8 cellular contexts compared by ENCODE assay signal in genomic region chr14:22084393-22085281, GRCh38.
DNase-seq lines count a peak whose midpoint lies in the region; ATAC-seq lines count a peak whose summit lies in the region.

No MANE protein-coding gene starts in this region.

- H3K18ac ChIP-seq in mesenchymal stem cell (ENCODE audit: low read depth in 1 of 2, low read length in 2 of 2): no peak overlapping the region

- H3K14ac ChIP-seq in mesenchymal stem cell (ENCODE audit: low read length in 2 of 2): no peak overlapping the region

- peak; percentile 67 for DNase-seq in NCI-H82 (lab: John Stamatoyannopoulos, UW)
- DNase-seq in NCI-H82 treated with DMSO at 0.1 percent for 48 hours (lab: John Stamatoyannopoulos, UW; ENCODE audit: unreplicated experiment): no peak
- peak; percentile 52 for DNase-seq in OCI-M2 (lab: John Stamatoyannopoulos, UW; ENCODE audit: unreplicated experiment)
- peak; percentile 9 for DNase-seq in cerebellum (ENCODE audit: low spot score)
- peak; percentile 64 for DNase-seq in mesenchymal stem cell

- H3K4me2 ChIP-seq in mesenchymal stem cell (ENCODE audit: low read length, poor library complexity, severe bottlenecking): no peak overlapping the region

- no peak overlapping the region for H3K23ac ChIP-seq in mesenchymal stem cell (ENCODE audit: low read length in 2 of 2)

- H4K8ac ChIP-seq in mesenchymal stem cell (ENCODE audit: low read length): no peak overlapping the region

- no peak overlapping the region for H2BK5ac ChIP-seq in mesenchymal stem cell (ENCODE audit: low read depth, low read length, poor library complexity, severe bottlenecking)

- H3K4me1 ChIP-seq in mesenchymal stem cell (ENCODE audit: control insufficient read depth, insufficient read depth, low read depth, low read length): no peaks in the 10 kb centered on the region

- H3K27me3 ChIP-seq in mesenchymal stem cell (ENCODE audit: control insufficient read depth in 1 of 2, insufficient read depth in 1 of 2, low read length in 2 of 2): no peaks in the 10 kb centered on the region

- H2AFZ ChIP-seq in mesenchymal stem cell (ENCODE audit: low read depth, low read length): no peak overlapping the region

- H3K9ac ChIP-seq in mesenchymal stem cell (ENCODE audit: low read length): no peak overlapping the region

- ATAC-seq in HG02885 (IDR thresholded peaks at IDR 0.05; ENCODE audit: poor library complexity, unreplicated experiment) (peak; percentile 64), GM18870 (IDR thresholded peaks at IDR 0.05; ENCODE audit: unreplicated experiment) (no peak), HG03095 (IDR thresholded peaks at IDR 0.05; ENCODE audit: unreplicated experiment) (no peak)

- H2BK120ac ChIP-seq in mesenchymal stem cell (ENCODE audit: low read depth, low read length): no peak overlapping the region

- H3K79me1 ChIP-seq in mesenchymal stem cell (replicated peaks; ENCODE audit: low read length, poor library complexity, severe bottlenecking): no peaks in the 10 kb centered on the region

- no peak overlapping the region for H3K27ac ChIP-seq in mesenchymal stem cell (ENCODE audit: low read length, poor library complexity, severe bottlenecking)

- H2BK15ac ChIP-seq in mesenchymal stem cell (ENCODE audit: low read depth, poor library complexity, severe bottlenecking): no peak overlapping the region

- H2AK5ac ChIP-seq in mesenchymal stem cell (ENCODE audit: low read length, severe bottlenecking): no peak overlapping the region

- H3K4me3 ChIP-seq in mesenchymal stem cell (ENCODE audit: insufficient read depth in 1 of 2, low read depth in 1 of 2, low read length in 2 of 2): no peak overlapping the region

- WGBS in mesenchymal stem cell: 60% methylated on average over 3 of the region's 6 CpGs

- H3K9me3 ChIP-seq in mesenchymal stem cell (ENCODE audit: control insufficient read depth, low read length): no peaks in the 10 kb centered on the region

- H4K91ac ChIP-seq in mesenchymal stem cell (ENCODE audit: low read length): no peak overlapping the region

- no peaks in the 10 kb centered on the region for H3K36me3 ChIP-seq in mesenchymal stem cell (ENCODE audit: control insufficient read depth in 1 of 2, insufficient read depth in 2 of 2, low read depth in 1 of 2, low read length in 2 of 2)

- H3K4ac ChIP-seq in mesenchymal stem cell (ENCODE audit: low read depth in 1 of 2, low read length in 2 of 2): no peak overlapping the region

- H2BK12ac ChIP-seq in mesenchymal stem cell (ENCODE audit: low read length in 2 of 2): no peak overlapping the region
